10 cellular contexts compared by ENCODE assay signal in the genomic region with DNA sequence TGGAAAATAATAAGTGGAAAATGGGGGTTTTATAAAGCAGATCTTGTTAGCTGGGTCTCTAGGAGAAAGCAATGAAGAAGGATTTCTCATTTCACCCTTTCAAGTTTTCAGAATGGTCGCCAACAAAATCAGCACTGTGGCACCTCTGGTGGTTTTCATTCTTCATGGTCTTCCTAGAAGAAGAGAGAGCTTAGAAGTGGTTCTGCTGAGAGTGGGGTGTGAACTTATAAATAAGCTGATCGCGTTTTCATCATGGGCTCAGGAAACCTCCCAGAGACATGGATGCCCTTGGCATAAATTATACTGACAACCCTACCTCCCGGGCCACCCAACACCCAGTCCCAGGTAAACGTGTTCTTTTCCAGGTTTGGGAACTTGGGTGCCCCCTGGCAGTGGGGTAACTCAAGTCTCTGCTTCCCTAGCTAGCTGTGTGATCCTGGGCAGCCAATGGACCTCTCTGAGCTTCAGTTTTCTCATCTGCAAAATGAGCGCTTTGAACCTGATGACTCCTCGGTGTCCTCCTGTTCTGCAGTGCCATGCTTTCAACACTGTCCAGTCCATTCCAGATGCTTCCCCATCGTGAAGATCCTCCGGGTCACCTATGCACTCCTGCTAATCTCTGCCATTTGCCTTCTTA.
DNase-seq lines count a peak whose midpoint lies in the region; ATAC-seq and TF ChIP-seq lines count a peak whose summit lies in the region.
"Had no signal": no experiment of that assay in that cellular context is flagged by ENCODE, and none has a peak within 500 bp of the region (broad histone marks: within the 10 kb centered on the region; RNA-seq: fewer than 3 reads in every experiment).

No MANE protein-coding gene starts in this region.

- H3K4me1 ChIP-seq in left ventricle myocardium inferior (peaks cover 32% of the 10 kb centered on the region), suprapubic skin (peaks cover 10% of the 10 kb centered on the region), mesenchymal stem cell (ENCODE audit: control insufficient read depth, insufficient read depth, low read depth, low read length) (peaks cover 6% of the 10 kb centered on the region)

- peak overlapping the region; percentile 66 for H3K27ac Mint-ChIP-seq in activated CD4-positive, alpha-beta memory T cell treated with anti-CD3 and anti-CD28 coated beads, Interleukin-2, amount 10 ng/mL, durations not matched to agents 7 days and 5 days
- H3K27ac Mint-ChIP-seq: dendritic cell treated with granulocyte-macrophage colony-stimulating factor and Interleukin-4, amounts not matched to agents 40 ng/mL and 50 ng/mL, for 4 days had no signal

- WGBS in suprapubic skin, result 52% methylated on average over 9 of the region's 9 CpGs
- 70% methylated on average over 9 of the region's 9 CpGs for WGBS in mesenchymal stem cell

- no peak overlapping the region for H2BK5ac ChIP-seq in mesenchymal stem cell (ENCODE audit: low read depth, low read length, poor library complexity, severe bottlenecking)

- no peak overlapping the region for H3K23ac ChIP-seq in mesenchymal stem cell (ENCODE audit: low read length in 2 of 2)

- H3K36me3 Mint-ChIP-seq in activated CD4-positive, alpha-beta memory T cell treated with anti-CD3 and anti-CD28 coated beads, Interleukin-2, amount 10 ng/mL, durations not matched to agents 7 days and 5 days (ENCODE audit: low read depth), result peaks cover 8% of the 10 kb centered on the region

- no peaks in the 10 kb centered on the region for H3K9me3 ChIP-seq in left ventricle myocardium inferior (replicated peaks)
- no peaks in the 10 kb centered on the region for H3K9me3 ChIP-seq in iPS-18c (ENCODE audit: control insufficient read depth, insufficient read depth, low read length)
- H3K9me3 ChIP-seq in suprapubic skin, result no peaks in the 10 kb centered on the region
- no peaks in the 10 kb centered on the region for H3K9me3 ChIP-seq in mesenchymal stem cell (ENCODE audit: control insufficient read depth, low read length)

- peaks cover 51% of the 10 kb centered on the region for H3K4me1 Mint-ChIP-seq in activated CD4-positive, alpha-beta memory T cell treated with anti-CD3 and anti-CD28 coated beads, Interleukin-2, amount 10 ng/mL, durations not matched to agents 7 days and 5 days

- H2BK12ac ChIP-seq in mesenchymal stem cell (ENCODE audit: low read length in 2 of 2), result no peak overlapping the region

- no peak for TF ChIP-seq EP300 in suprapubic skin (IDR thresholded peaks at IDR 0.05)

- no peak overlapping the region for H2AK5ac ChIP-seq in mesenchymal stem cell (ENCODE audit: low read length, severe bottlenecking)

- intact Hi-C loops in left ventricle myocardium inferior (cut with micrococcal nuclease), result no loop called here
- intact Hi-C loops in left cardiac atrium (cut with DNase I), result no loop called here

- H2BK15ac ChIP-seq in mesenchymal stem cell (ENCODE audit: low read depth, poor library complexity, severe bottlenecking), result no peak overlapping the region

- no peak overlapping the region for H2BK120ac ChIP-seq in mesenchymal stem cell (ENCODE audit: low read depth, low read length)

- POLR2A ChIA-PET in activated CD4-positive, alpha-beta memory T cell treated with anti-CD3 and anti-CD28 coated beads, Interleukin-2, amount 10 ng/mL, durations not matched to agents 7 days and 5 days (lab: Charles Lee), result interaction anchor here (0.9 to 2.2 kb wide), 4 partner anchors 24 to 112 kb away, joined by 3 to 23 read pairs (median 4); no protein-coding TSS in a partner anchor

- H3K9ac ChIP-seq in mesenchymal stem cell (ENCODE audit: low read length), result no peak overlapping the region

- DNase-seq in left ventricle myocardium inferior, result no peak
- DNase-seq in left cardiac atrium, result no peak
- DNase-seq in activated CD4-positive, alpha-beta memory T cell treated with anti-CD3 and anti-CD28 coated beads, Interleukin-2, amount 10 ng/mL, durations not matched to agents 7 days and 5 days, result no peak
- DNase-seq in suprapubic skin (ENCODE audit: low spot score in 2 of 2), result no peak
- DNase-seq in mesenchymal stem cell, result no peak
- DNase-seq: left colon had no signal

- H3K4me2 ChIP-seq in mesenchymal stem cell (ENCODE audit: low read length, poor library complexity, severe bottlenecking), result no peak overlapping the region

- H3K36me3 ChIP-seq in left ventricle myocardium inferior (no peaks in the 10 kb centered on the region), suprapubic skin (no peaks in the 10 kb centered on the region), mesenchymal stem cell (ENCODE audit: control insufficient read depth in 1 of 2, insufficient read depth in 2 of 2, low read depth in 1 of 2, low read length in 2 of 2) (no peaks in the 10 kb centered on the region)

- no peaks in the 10 kb centered on the region for H3K9me3 Mint-ChIP-seq in activated CD4-positive, alpha-beta memory T cell treated with anti-CD3 and anti-CD28 coated beads, Interleukin-2, amount 10 ng/mL, durations not matched to agents 7 days and 5 days
- H3K9me3 Mint-ChIP-seq: dendritic cell treated with granulocyte-macrophage colony-stimulating factor and Interleukin-4, amounts not matched to agents 40 ng/mL and 50 ng/mL, for 4 days had no signal

- H3K27ac ChIP-seq in left ventricle myocardium inferior (replicated peaks) (peak overlapping the region; percentile 88), suprapubic skin (no peak overlapping the region), mesenchymal stem cell (ENCODE audit: low read length, poor library complexity, severe bottlenecking) (no peak overlapping the region)

- no peak overlapping the region for H4K91ac ChIP-seq in mesenchymal stem cell (ENCODE audit: low read length)

- ATAC-seq in left cardiac atrium (no peak), HG02798 (IDR thresholded peaks at IDR 0.05; ENCODE audit: poor library complexity, unreplicated experiment) (no peak), GM19324 (IDR thresholded peaks at IDR 0.05; ENCODE audit: low FRiP score, unreplicated experiment) (no peak)
- ATAC-seq: left colon had no signal

- H2AFZ ChIP-seq in mesenchymal stem cell (ENCODE audit: low read depth, low read length), result no peak overlapping the region

- TF ChIP-seq CTCF in left ventricle myocardium inferior (IDR thresholded peaks at IDR 0.05; ENCODE audit: borderline replicate concordance), result no peak
- TF ChIP-seq CTCF in suprapubic skin (IDR thresholded peaks at IDR 0.05), result no peak

- no peak overlapping the region for H3K4ac ChIP-seq in mesenchymal stem cell (ENCODE audit: low read depth in 1 of 2, low read length in 2 of 2)

- H3K4me3 ChIP-seq in left ventricle myocardium inferior (peak overlapping the region; percentile 71), iPS-18c (ENCODE audit: insufficient read depth, low read depth, low read length) (peak overlapping the region; percentile 67; the same call in 1 of the 2 replicates), suprapubic skin (peak overlapping the region; percentile 42), mesenchymal stem cell (ENCODE audit: insufficient read depth in 1 of 2, low read depth in 1 of 2, low read length in 2 of 2) (peak overlapping the region in 1 of 2 experiments; percentile 85)

- H3K4me3 Mint-ChIP-seq in activated CD4-positive, alpha-beta memory T cell treated with anti-CD3 and anti-CD28 coated beads, Interleukin-2, amount 10 ng/mL, durations not matched to agents 7 days and 5 days, result peak overlapping the region; percentile 87

- H3K27me3 ChIP-seq in left ventricle myocardium inferior (ENCODE audit: low read depth) (peaks cover 71% of the 10 kb centered on the region), suprapubic skin (peaks cover 48% of the 10 kb centered on the region), mesenchymal stem cell (ENCODE audit: control insufficient read depth in 1 of 2, insufficient read depth in 1 of 2, low read length in 2 of 2) (peaks cover 76 to 84% of the 10 kb centered on the region in 2 experiments)

- H3K14ac ChIP-seq in mesenchymal stem cell (ENCODE audit: low read length in 2 of 2), result no peak overlapping the region

- CTCF ChIA-PET in activated CD4-positive, alpha-beta memory T cell treated with anti-CD3 and anti-CD28 coated beads, Interleukin-2, amount 10 ng/mL, durations not matched to agents 7 days and 5 days (lab: Charles Lee), result interaction anchor here (0.8 to 5.0 kb wide), 18 partner anchors 14 to 223 kb away, joined by 3 to 39 read pairs (median 4); no protein-coding TSS in a partner anchor

- no peaks in the 10 kb centered on the region for H3K79me1 ChIP-seq in mesenchymal stem cell (replicated peaks; ENCODE audit: low read length, poor library complexity, severe bottlenecking)

- H4K8ac ChIP-seq in mesenchymal stem cell (ENCODE audit: low read length), result no peak overlapping the region

- H3K27me3 Mint-ChIP-seq in activated CD4-positive, alpha-beta memory T cell treated with anti-CD3 and anti-CD28 coated beads, Interleukin-2, amount 10 ng/mL, durations not matched to agents 7 days and 5 days, result peaks cover 12% of the 10 kb centered on the region

- TF ChIP-seq POLR2A in suprapubic skin (IDR thresholded peaks at IDR 0.05), result no peak

- no peak overlapping the region for H3K18ac ChIP-seq in mesenchymal stem cell (ENCODE audit: low read depth in 1 of 2, low read length in 2 of 2)
